1 cellular context compared by ENCODE assay signal in the genomic region with DNA sequence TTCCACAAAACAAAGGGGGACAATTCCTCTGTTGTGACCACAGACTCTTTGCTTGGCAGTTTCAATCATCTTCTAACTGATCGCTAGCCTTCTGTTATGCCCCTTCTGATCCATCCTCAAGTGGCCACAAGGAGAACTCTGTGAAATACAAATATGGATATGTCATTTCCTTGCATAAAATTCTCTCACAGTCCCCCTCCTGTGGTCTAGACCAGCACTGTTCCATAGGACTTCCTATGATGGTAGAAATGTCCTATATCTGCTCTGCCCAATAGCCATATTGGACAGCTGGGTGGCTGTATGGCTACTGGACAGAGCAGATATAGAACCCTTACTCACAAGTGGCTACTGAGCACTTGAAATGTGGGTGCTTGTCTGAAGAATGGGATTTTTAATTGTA.
TF ChIP-seq lines count a peak whose summit lies in the region.

No MANE protein-coding gene starts in this region.

TF ChIP-seq in SK-N-SH treated with all-trans-retinoic acid at 6 μM for 48 hours, 23 proteins besides CTCF, POLR2A, EP300 and RAD21 (continued from another document):
- TF ChIP-seq, protein P1, sequence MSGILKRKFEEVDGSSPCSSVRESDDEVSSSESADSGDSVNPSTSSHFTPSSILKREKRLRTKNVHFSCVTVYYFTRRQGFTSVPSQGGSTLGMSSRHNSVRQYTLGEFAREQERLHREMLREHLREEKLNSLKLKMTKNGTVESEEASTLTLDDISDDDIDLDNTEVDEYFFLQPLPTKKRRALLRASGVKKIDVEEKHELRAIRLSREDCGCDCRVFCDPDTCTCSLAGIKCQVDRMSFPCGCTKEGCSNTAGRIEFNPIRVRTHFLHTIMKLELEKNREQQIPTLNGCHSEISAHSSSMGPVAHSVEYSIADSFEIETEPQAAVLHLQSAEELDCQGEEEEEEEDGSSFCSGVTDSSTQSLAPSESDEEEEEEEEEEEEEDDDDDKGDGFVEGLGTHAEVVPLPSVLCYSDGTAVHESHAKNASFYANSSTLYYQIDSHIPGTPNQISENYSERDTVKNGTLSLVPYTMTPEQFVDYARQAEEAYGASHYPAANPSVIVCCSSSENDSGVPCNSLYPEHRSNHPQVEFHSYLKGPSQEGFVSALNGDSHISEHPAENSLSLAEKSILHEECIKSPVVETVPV (CRISPR knock-in tag; IDR thresholded peaks at IDR 0.05), result no peak
- TF ChIP-seq ZNF565 (CRISPR knock-in tag; conservative IDR thresholded peaks at IDR 0.05; ENCODE audit: low read depth), result no peak
